ENCODE assay signal across 15 cellular contexts in the genomic region with DNA sequence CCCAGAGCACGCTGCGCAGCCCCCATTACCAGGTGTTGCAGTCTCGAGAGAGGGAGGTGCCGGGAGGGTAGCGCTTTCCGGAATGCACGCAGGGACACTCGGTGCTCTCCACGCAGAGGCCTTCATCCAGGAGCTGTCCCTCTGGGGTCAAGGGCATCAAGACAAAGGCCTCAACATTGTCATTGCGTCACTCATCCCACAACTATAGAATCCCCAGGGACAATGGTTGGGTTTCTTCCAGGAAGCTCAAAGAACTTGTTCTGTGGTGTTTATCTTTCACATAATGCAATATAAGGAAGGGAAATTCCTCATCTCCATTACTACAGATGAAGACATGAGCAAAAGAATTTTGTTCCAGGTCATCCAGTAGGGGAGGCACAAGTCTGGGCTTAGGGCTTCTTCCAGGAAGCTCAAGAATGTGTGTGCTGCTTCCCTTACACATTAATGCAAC. TPM values are rescaled to one million over a fixed set of nuclear protein-coding genes. Genes with fewer than 3 reads are reported as not detected.
DNase-seq lines count a peak whose midpoint lies in the region; ATAC-seq, FAIRE-seq and TF ChIP-seq lines count a peak whose summit lies in the region.
"Had no signal": no experiment of that assay in that cellular context is flagged by ENCODE, and none has a peak within 500 bp of the region (broad histone marks: within the 10 kb centered on the region; RNA-seq: fewer than 3 reads in every experiment).

No MANE protein-coding gene starts in this region.

- H3K4me1 ChIP-seq in fibroblast of lung (ENCODE audit: control insufficient read depth, extremely low read depth, insufficient read depth, low read length), result peaks cover 17% of the 10 kb centered on the region
- H3K4me1 ChIP-seq in neural progenitor cell, result peaks cover 9% of the 10 kb centered on the region
- peaks cover 0 to 14% (median 9%) of the 10 kb centered on the region in 4 donors for H3K4me1 ChIP-seq in sigmoid colon

- H3K9me3 ChIP-seq in fibroblast of lung (ENCODE audit: control insufficient read depth, insufficient read depth, low read depth, low read length), result no peaks in the 10 kb centered on the region
- no peaks in the 10 kb centered on the region for H3K9me3 ChIP-seq in neural progenitor cell (ENCODE audit: low read depth)
- no peaks in the 10 kb centered on the region for H3K9me3 ChIP-seq in sigmoid colon
- H3K9me3 ChIP-seq: left lung had no signal

- H3K27me3 ChIP-seq in fibroblast of lung (ENCODE audit: control insufficient read depth, insufficient read depth, low read length) (no peaks in the 10 kb centered on the region), neural progenitor cell (no peaks in the 10 kb centered on the region), sigmoid colon (no peaks in the 10 kb centered on the region)

- peak; percentile 22; the same call in 1 of the 3 replicates for ATAC-seq in SK-N-SH treated with all-trans-retinoic acid at 6 μM for 48 hours
- ATAC-seq: activated CD8-positive, alpha-beta T cell treated with anti-CD3 and anti-CD28 coated beads, Interleukin-2, amount 10 ng/mL, durations not matched to agents 7 days and 5 days; left lung had no signal

- TF ChIP-seq EP300 in sigmoid colon (IDR thresholded peaks at IDR 0.05), result no peak

- TF ChIP-seq POLR2A in GM12892 (IDR thresholded peaks at IDR 0.05; ENCODE audit: low read depth, low read length) (no peak), sigmoid colon (IDR thresholded peaks at IDR 0.05) (no peak)

- no peaks in the 10 kb centered on the region for H3F3A ChIP-seq in neural progenitor cell (ENCODE audit: low read depth)

- intact Hi-C loops in sigmoid colon (cut with DNase I), result no loop called here

- H3K27ac Mint-ChIP-seq in neural progenitor cell, result peak overlapping the region; percentile 43
- H3K27ac Mint-ChIP-seq in T-helper 2 cell treated with Interferon-gamma antibody and Interleukin-4, amounts not matched to agents 5 μg/mL and 100 μg/mL, for 36 hours, result no peak overlapping the region
- H3K27ac Mint-ChIP-seq: activated CD8-positive, alpha-beta T cell treated with anti-CD3 and anti-CD28 coated beads, Interleukin-2, amount 10 ng/mL, durations not matched to agents 7 days and 5 days; activated naive CD8-positive, alpha-beta T cell; CD4-positive, alpha-beta memory T cell had no signal

- H4K20me1 ChIP-seq in fibroblast of lung (ENCODE audit: control insufficient read depth, extremely low read depth, insufficient read depth, low read length) (no peaks in the 10 kb centered on the region), neural progenitor cell (ENCODE audit: low read depth) (no peaks in the 10 kb centered on the region)

- no peaks in the 10 kb centered on the region for H3K9me3 Mint-ChIP-seq in neural progenitor cell
- H3K9me3 Mint-ChIP-seq in T-helper 2 cell treated with Interferon-gamma antibody and Interleukin-4, amounts not matched to agents 5 μg/mL and 100 μg/mL, for 36 hours, result no peaks in the 10 kb centered on the region
- H3K9me3 Mint-ChIP-seq: CD4-positive, alpha-beta memory T cell had no signal

- no peak for FAIRE-seq in GM12892 (lab: Jason Lieb, UNC)
- FAIRE-seq: endometrium had no signal

- 85 to 93% methylated on average over 10 of the region's 10 CpGs for WGBS in sigmoid colon, 2 donors

- H2AFZ ChIP-seq in fibroblast of lung (ENCODE audit: low read length) (no peak overlapping the region), neural progenitor cell (replicated peaks) (no peak overlapping the region)

- H3K4me3 ChIP-seq in fibroblast of lung (replicated peaks in 1 of 4; ENCODE audit: control extremely low read depth in 1 of 4, insufficient read depth in 1 of 4, low read depth in 3 of 4, low read length in 4 of 4), result no peak overlapping the region
- H3K4me3 ChIP-seq in neural progenitor cell, result no peak overlapping the region
- H3K4me3 ChIP-seq in sigmoid colon, result no peak overlapping the region
- H3K4me3 ChIP-seq: left lung had no signal

- H3K4me2 ChIP-seq in fibroblast of lung (ENCODE audit: extremely low read depth, insufficient read depth, low read length) (no peak overlapping the region), neural progenitor cell (no peak overlapping the region)

- H3K27ac ChIP-seq in fibroblast of lung (ENCODE audit: insufficient read depth, low read length) (no peak overlapping the region), neural progenitor cell (no peak overlapping the region), sigmoid colon (no peak overlapping the region)

- DNase-seq in EL (peak; percentile 57), fibroblast of lung (ENCODE audit: low read depth in 2 of 2) (peak; percentile 53 to 74), neural progenitor cell (ENCODE audit: low spot score) (no peak), GM12892 (ENCODE audit: insufficient read length) (no peak), sigmoid colon (no peak), T1000 (lab: John Stamatoyannopoulos, UW) (no peak)
- DNase-seq in T-helper 2 cell treated with Interferon-gamma antibody and Interleukin-4, amounts not matched to agents 5 μg/mL and 100 μg/mL, for 36 hours (ENCODE audit: low spot score), result no peak
- DNase-seq: activated CD8-positive, alpha-beta T cell treated with anti-CD3 and anti-CD28 coated beads, Interleukin-2, amount 10 ng/mL, durations not matched to agents 7 days and 5 days; CD4-positive, alpha-beta memory T cell; left lung; NCI-H1436 treated with DMSO at 0.1 percent for 48 hours; T-helper 1 cell had no signal

- H3K4me3 Mint-ChIP-seq in neural progenitor cell, result no peak overlapping the region
- H3K4me3 Mint-ChIP-seq in T-helper 2 cell treated with Interferon-gamma antibody and Interleukin-4, amounts not matched to agents 5 μg/mL and 100 μg/mL, for 36 hours, result no peak overlapping the region
- H3K4me3 Mint-ChIP-seq: activated CD8-positive, alpha-beta T cell treated with anti-CD3 and anti-CD28 coated beads, Interleukin-2, amount 10 ng/mL, durations not matched to agents 7 days and 5 days; activated naive CD8-positive, alpha-beta T cell had no signal

- no peaks in the 10 kb centered on the region for H3K36me3 ChIP-seq in fibroblast of lung (ENCODE audit: control insufficient read depth, insufficient read depth, low read length)
- H3K36me3 ChIP-seq in neural progenitor cell, result no peaks in the 10 kb centered on the region
- no peaks in the 10 kb centered on the region for H3K36me3 ChIP-seq in sigmoid colon
- H3K36me3 ChIP-seq: left lung had no signal

- H3K9ac ChIP-seq in fibroblast of lung (ENCODE audit: insufficient read depth, low read length) (no peak overlapping the region), neural progenitor cell (no peak overlapping the region)

- H3K79me2 ChIP-seq in fibroblast of lung (ENCODE audit: control insufficient read depth, insufficient read depth, low read length) (no peaks in the 10 kb centered on the region), neural progenitor cell (ENCODE audit: low read depth) (no peaks in the 10 kb centered on the region)

- H3K4me1 Mint-ChIP-seq in neural progenitor cell, result peaks cover 38% of the 10 kb centered on the region
- H3K4me1 Mint-ChIP-seq in T-helper 2 cell treated with Interferon-gamma antibody and Interleukin-4, amounts not matched to agents 5 μg/mL and 100 μg/mL, for 36 hours (ENCODE audit: low read depth), result peaks cover 38% of the 10 kb centered on the region

- H3K27me3 Mint-ChIP-seq in neural progenitor cell (ENCODE audit: insufficient read depth, low read depth), result peaks cover 21% of the 10 kb centered on the region
- peaks cover 69% of the 10 kb centered on the region for H3K27me3 Mint-ChIP-seq in T-helper 2 cell treated with Interferon-gamma antibody and Interleukin-4, amounts not matched to agents 5 μg/mL and 100 μg/mL, for 36 hours (ENCODE audit: low read depth)

- H3K36me3 Mint-ChIP-seq in neural progenitor cell, result no peaks in the 10 kb centered on the region
- no peaks in the 10 kb centered on the region for H3K36me3 Mint-ChIP-seq in T-helper 2 cell treated with Interferon-gamma antibody and Interleukin-4, amounts not matched to agents 5 μg/mL and 100 μg/mL, for 36 hours (ENCODE audit: low read depth)
- H3K36me3 Mint-ChIP-seq: activated naive CD8-positive, alpha-beta T cell; CD4-positive, alpha-beta memory T cell had no signal

- TF ChIP-seq CTCF in fibroblast of lung (conservative IDR thresholded peaks at IDR 0.05 in 1 of 2, IDR thresholded peaks at IDR 0.05 in 1 of 2; ENCODE audit: low read depth in 1 of 2, low read length in 2 of 2) (peak in 1 of 2 donors; percentile 22), neural progenitor cell (IDR thresholded peaks at IDR 0.05) (no peak), sigmoid colon (IDR thresholded peaks at IDR 0.05) (no peak)

TF ChIP-seq in SK-N-SH treated with all-trans-retinoic acid at 6 μM for 48 hours, 23 proteins besides CTCF, POLR2A, EP300 and RAD21:
- TF ChIP-seq, protein P1, sequence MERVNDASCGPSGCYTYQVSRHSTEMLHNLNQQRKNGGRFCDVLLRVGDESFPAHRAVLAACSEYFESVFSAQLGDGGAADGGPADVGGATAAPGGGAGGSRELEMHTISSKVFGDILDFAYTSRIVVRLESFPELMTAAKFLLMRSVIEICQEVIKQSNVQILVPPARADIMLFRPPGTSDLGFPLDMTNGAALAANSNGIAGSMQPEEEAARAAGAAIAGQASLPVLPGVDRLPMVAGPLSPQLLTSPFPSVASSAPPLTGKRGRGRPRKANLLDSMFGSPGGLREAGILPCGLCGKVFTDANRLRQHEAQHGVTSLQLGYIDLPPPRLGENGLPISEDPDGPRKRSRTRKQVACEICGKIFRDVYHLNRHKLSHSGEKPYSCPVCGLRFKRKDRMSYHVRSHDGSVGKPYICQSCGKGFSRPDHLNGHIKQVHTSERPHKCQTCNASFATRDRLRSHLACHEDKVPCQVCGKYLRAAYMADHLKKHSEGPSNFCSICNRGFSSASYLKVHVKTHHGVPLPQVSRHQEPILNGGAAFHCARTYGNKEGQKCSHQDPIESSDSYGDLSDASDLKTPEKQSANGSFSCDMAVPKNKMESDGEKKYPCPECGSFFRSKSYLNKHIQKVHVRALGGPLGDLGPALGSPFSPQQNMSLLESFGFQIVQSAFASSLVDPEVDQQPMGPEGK (CRISPR knock-in tag; IDR thresholded peaks at IDR 0.05; ENCODE audit: borderline replicate concordance), result no peak

RNA-seq across cellular contexts. Expression of gene VWF, which starts 52.1 kb away (rescaled TPM):
- 0.26 and 1.7 TPM in 2 replicates for total RNA-seq in fibroblast of lung
- polyA plus RNA-seq in fibroblast of lung, result 0.15 and 0.21 TPM in 2 replicates
- 0.19 and 0.43 TPM in 2 replicates for polyA plus RNA-seq in fibroblast of lung (2012)
- polyA minus RNA-seq in fibroblast of lung (ENCODE audit: low replicate concordance), result 1.2 and 2.6 TPM in 2 replicates
- total RNA-seq in neural progenitor cell (ENCODE audit: low replicate concordance), result 8.0 and 11.3 TPM in 2 replicates
- polyA plus RNA-seq in GM12892 (2012; ENCODE audit: missing spikeins), result not detected
- 10 to 100 TPM; 36.7 to 98.0 (median 55.5) TPM for total RNA-seq in sigmoid colon
- polyA plus RNA-seq in sigmoid colon, result 10 to 100 TPM in 1 of 3 donors, 1 to 10 TPM in 1, under 1 TPM in 1; 0.60 to 42.2 (median 1.2) TPM
- total RNA-seq: activated CD8-positive, alpha-beta T cell treated with anti-CD3 and anti-CD28 coated beads, Interleukin-2, amount 10 ng/mL, durations not matched to agents 7 days and 5 days had no signal

Comparison
In these comparisons a context has a peak if more than half of its experiments do, and no peak if none do; other contexts are left out.
1. DNase-seq: peak in EL (single experiment) and fibroblast of lung (2 of 2); none in neural progenitor cell (single experiment), GM12892 (single experiment), sigmoid colon (single experiment), T-helper 2 cell treated with Interferon-gamma antibody and Interleukin-4, amounts not matched to agents 5 μg/mL and 100 μg/mL, for 36 hours (single experiment) and T1000 (single experiment).